In the genomic region with DNA sequence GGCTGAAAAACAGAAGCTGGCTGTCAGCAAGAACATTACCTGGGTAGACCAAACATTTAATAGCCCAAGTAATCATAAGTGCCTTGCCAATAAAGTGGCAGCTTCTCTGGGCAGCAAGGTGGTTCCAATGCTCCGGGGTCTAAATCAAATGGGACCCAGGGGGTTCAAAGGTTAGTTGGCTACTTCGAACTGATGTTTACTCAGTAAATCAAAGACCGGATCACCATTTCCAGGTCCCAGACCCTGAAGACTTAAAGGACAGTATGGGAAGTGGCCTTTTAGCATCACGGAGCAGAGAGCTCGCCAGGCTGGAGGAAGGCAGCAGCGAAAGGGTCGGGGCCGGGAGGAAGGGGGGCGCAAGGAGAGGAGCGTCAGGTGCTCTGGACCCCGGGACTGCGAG, we compare ENCODE assay signal across 8 cellular contexts.
DNase-seq lines count a peak whose midpoint lies in the region; ATAC-seq and TF ChIP-seq lines count a peak whose summit lies in the region.

No MANE protein-coding gene starts in this region.

- H3K4me1 ChIP-seq in RWPE2 (ENCODE audit: insufficient read depth, poor library complexity, severe bottlenecking) (no peaks in the 10 kb centered on the region), rectal smooth muscle tissue (ENCODE audit: control insufficient read depth, insufficient read depth, low read length) (no peaks in the 10 kb centered on the region)

- H3K27ac ChIP-seq in RWPE2 (ENCODE audit: poor library complexity, severe bottlenecking) (no peak overlapping the region), rectal smooth muscle tissue (ENCODE audit: low read depth, low read length) (no peak overlapping the region)

- H3K9me3 ChIP-seq in RWPE2 (ENCODE audit: severe bottlenecking): no peaks in the 10 kb centered on the region

- ATAC-seq in RWPE2 (ENCODE audit: low read depth): no peak
- no peak for ATAC-seq in HG03135 (IDR thresholded peaks at IDR 0.05; ENCODE audit: unreplicated experiment)
- no peak for ATAC-seq in HG03159 (IDR thresholded peaks at IDR 0.05; ENCODE audit: unreplicated experiment)

- H3K27me3 ChIP-seq in RWPE2 (ENCODE audit: insufficient read depth, poor library complexity, severe bottlenecking) (no peaks in the 10 kb centered on the region), rectal smooth muscle tissue (ENCODE audit: control insufficient read depth, insufficient read depth, low read length) (no peaks in the 10 kb centered on the region)

- H3K9ac ChIP-seq in rectal smooth muscle tissue (ENCODE audit: low read length): no peak overlapping the region

- H3K36me3 ChIP-seq in RWPE2 (ENCODE audit: low read depth): no peaks in the 10 kb centered on the region
- H3K36me3 ChIP-seq in rectal smooth muscle tissue (ENCODE audit: control insufficient read depth, insufficient read depth, low read length): no peaks in the 10 kb centered on the region

- DNase-seq in GM12865 (ENCODE audit: low read depth) (no peak), RWPE2 (ENCODE audit: low spot score) (no peak), fibroblast of mammary gland (ENCODE audit: low read depth) (no peak), activated gamma-delta T cell (lab: John Stamatoyannopoulos, UW) (no peak)
- no peak for DNase-seq in central memory CD4-positive, alpha-beta T cell

- H3K4me3 ChIP-seq in GM12865 (ENCODE audit: low read depth, low read length) (peak overlapping the region; percentile 84), RWPE2 (ENCODE audit: severe bottlenecking) (peak overlapping the region; percentile 59), fibroblast of mammary gland (ENCODE audit: control insufficient read depth, low read depth, low read length) (peak overlapping the region; percentile 50), rectal smooth muscle tissue (ENCODE audit: low read length) (peak overlapping the region; percentile 56)

- TF ChIP-seq CTCF in GM12865 (IDR thresholded peaks at IDR 0.05; ENCODE audit: insufficient read depth, low read depth, low read length, missing control alignments) (no peak), RWPE2 (IDR thresholded peaks at IDR 0.05; ENCODE audit: poor library complexity, severe bottlenecking) (no peak), fibroblast of mammary gland (conservative IDR thresholded peaks at IDR 0.05; ENCODE audit: control insufficient read depth, insufficient read depth, low read depth, low read length) (no peak)
